ENCODE assay signal across 21 cellular contexts in the genomic region with DNA sequence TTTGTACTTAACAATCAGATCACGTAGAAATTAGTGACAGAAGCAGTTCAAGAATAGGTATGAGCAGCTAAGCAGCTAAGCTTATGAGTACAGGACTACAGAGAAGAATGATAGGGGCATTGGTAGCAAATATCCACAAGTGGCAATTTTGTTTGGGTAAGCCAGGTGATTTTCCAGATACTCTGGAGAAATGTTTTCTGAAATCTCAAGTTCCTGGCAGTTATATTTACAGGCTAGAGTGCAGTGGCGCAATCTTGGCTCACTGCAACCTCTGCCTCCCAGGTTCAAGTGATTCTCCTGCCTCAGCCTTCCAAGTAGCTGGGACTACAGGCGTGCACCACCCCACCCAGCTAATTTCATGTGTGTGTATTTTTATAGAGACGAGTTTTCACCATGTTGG.
"Had no signal": no experiment of that assay in that cellular context is flagged by ENCODE, and none has a peak within 500 bp of the region (broad histone marks: within the 10 kb centered on the region; RNA-seq: fewer than 3 reads in every experiment).

No MANE protein-coding gene starts in this region.

- ATAC-seq: gastrocnemius medialis; stimulated activated naive B cell treated with anti-CD40 and anti-IgM and Interleukin-4, amounts not matched to agents 10 μg/mL and 1 μg/mL and 100 μg/mL, for 72 hours had no signal

- H3K4me3 ChIP-seq: coronary artery, esophagus muscularis mucosa, gastrocnemius medialis, testis, upper lobe of left lung had no signal

- H3K4me3 Mint-ChIP-seq: activated CD4-positive, alpha-beta memory T cell treated with anti-CD3 and anti-CD28 coated beads, Interleukin-2, amount 10 ng/mL, durations not matched to agents 7 days and 5 days; activated naive CD8-positive, alpha-beta T cell treated with anti-CD3 and anti-CD28 coated beads, Interleukin-2, amount 10 ng/mL, durations not matched to agents 7 days and 5 days; activated T-helper 1 cell treated with anti-CD3 and anti-CD28 coated beads, Interleukin-12 subunit alpha, Interleukin-12 subunit beta, Interleukin-2, Interleukin-4 antibody, amounts not matched to agents 30 ng/mL and 10 ng/mL and 1 ng/mL, durations not matched to agents 14 hours and 24 hours and 36 hours; stimulated activated naive B cell treated with anti-CD40 and anti-IgM and Interleukin-4, amounts not matched to agents 10 μg/mL and 1 μg/mL and 100 μg/mL, for 72 hours had no signal

- H3K9me3 Mint-ChIP-seq: activated CD4-positive, alpha-beta memory T cell treated with anti-CD3 and anti-CD28 coated beads, Interleukin-2, amount 10 ng/mL, durations not matched to agents 7 days and 5 days; activated T-helper 1 cell treated with anti-CD3 and anti-CD28 coated beads, Interleukin-12 subunit alpha, Interleukin-12 subunit beta, Interleukin-2, Interleukin-4 antibody, amounts not matched to agents 30 ng/mL and 10 ng/mL and 1 ng/mL, durations not matched to agents 14 hours and 24 hours and 36 hours had no signal

- H3K27ac ChIP-seq: coronary artery, esophagus muscularis mucosa, gastrocnemius medialis, testis had no signal

- H3K27ac Mint-ChIP-seq: activated CD4-positive, alpha-beta memory T cell treated with anti-CD3 and anti-CD28 coated beads, Interleukin-2, amount 10 ng/mL, durations not matched to agents 7 days and 5 days; activated naive CD8-positive, alpha-beta T cell treated with anti-CD3 and anti-CD28 coated beads, Interleukin-2, amount 10 ng/mL, durations not matched to agents 7 days and 5 days; activated T-helper 1 cell treated with anti-CD3 and anti-CD28 coated beads, Interleukin-12 subunit alpha, Interleukin-12 subunit beta, Interleukin-2, Interleukin-4 antibody, amounts not matched to agents 30 ng/mL and 10 ng/mL and 1 ng/mL, durations not matched to agents 14 hours and 24 hours and 36 hours had no signal

- H3K36me3 ChIP-seq: esophagus muscularis mucosa, gastrocnemius medialis, upper lobe of left lung had no signal

- H3K4me1 ChIP-seq: testis had no signal

- H3K27me3 Mint-ChIP-seq: activated CD4-positive, alpha-beta memory T cell treated with anti-CD3 and anti-CD28 coated beads, Interleukin-2, amount 10 ng/mL, durations not matched to agents 7 days and 5 days; activated naive CD8-positive, alpha-beta T cell treated with anti-CD3 and anti-CD28 coated beads, Interleukin-2, amount 10 ng/mL, durations not matched to agents 7 days and 5 days; stimulated activated naive B cell treated with anti-CD40 and anti-IgM and Interleukin-4, amounts not matched to agents 10 μg/mL and 1 μg/mL and 100 μg/mL, for 72 hours had no signal

- H3K9me3 ChIP-seq: esophagus muscularis mucosa, gastrocnemius medialis, testis, upper lobe of left lung had no signal

- DNase-seq: activated CD4-positive, alpha-beta memory T cell treated with anti-CD3 and anti-CD28 coated beads, Interleukin-2, amount 10 ng/mL, durations not matched to agents 7 days and 5 days; activated CD4-positive, alpha-beta T cell treated with anti-CD3 and anti-CD28 coated beads for 48 hours; activated CD4-positive, CD25-positive, alpha-beta regulatory T cell; activated gamma-delta T cell; activated naive CD8-positive, alpha-beta T cell treated with anti-CD3 and anti-CD28 coated beads, Interleukin-2, amount 10 ng/mL, durations not matched to agents 7 days and 5 days; amygdala; cerebellar nuclear complex; gastrocnemius medialis; head of caudate nucleus; hypothalamus; mesenchymal stem cell; retina; stimulated activated CD4-positive, alpha-beta T cell treated with anti-CD3 and anti-CD28 coated beads, Interleukin-2, amount 100 ng/mL, for 48 hours; stimulated activated CD8-positive, alpha-beta memory T cell treated with anti-CD3 and anti-CD28 coated beads, Interleukin-4, amount 100 ng/mL, for 48 hours; stimulated activated naive B cell treated with anti-CD40 and anti-IgM and Interleukin-4, amounts not matched to agents 10 μg/mL and 1 μg/mL and 100 μg/mL, for 72 hours; T1000; testis had no signal

- H3K27me3 ChIP-seq: esophagus muscularis mucosa, gastrocnemius medialis, testis, upper lobe of left lung had no signal
